In genomic region chr2:240898731-240899467, GRCh38 we compare ENCODE assay signal across 24 cellular contexts. TPM values are rescaled to one million over a fixed set of nuclear protein-coding genes. Genes with fewer than 3 reads are reported as not detected.
DNase-seq lines count a peak whose midpoint lies in the region; ATAC-seq and TF ChIP-seq lines count a peak whose summit lies in the region.
"Had no signal": no experiment of that assay in that cellular context is flagged by ENCODE, and none has a peak within 500 bp of the region (broad histone marks: within the 10 kb centered on the region; RNA-seq: fewer than 3 reads in every experiment).

No MANE protein-coding gene starts in this region.

- no peaks in the 10 kb centered on the region for H3K4me1 Mint-ChIP-seq in activated naive CD8-positive, alpha-beta T cell treated with anti-CD3 and anti-CD28 coated beads, Interleukin-2, amount 10 ng/mL, durations not matched to agents 7 days and 5 days
- peaks cover under 1% of the 10 kb centered on the region for H3K4me1 Mint-ChIP-seq in activated naive CD8-positive, alpha-beta T cell treated with anti-CD3 and anti-CD28 coated beads, Interleukin-2, amount 50 U/mL, for 24 hours
- H3K4me1 Mint-ChIP-seq in activated naive CD4-positive, alpha-beta T cell treated with anti-CD3 and anti-CD28 coated beads for 36 hours (ENCODE audit: low read depth), result no peaks in the 10 kb centered on the region
- H3K4me1 Mint-ChIP-seq: activated CD4-positive, alpha-beta T cell treated with anti-CD3 and anti-CD28 coated beads, Interleukin-2, amount 10 ng/mL, durations not matched to agents 24 days and 14 days had no signal

- peaks cover 0 to 2% of the 10 kb centered on the region in 2 donors for H3K4me1 ChIP-seq in neuronal stem cell (ENCODE audit: control insufficient read depth in 2 of 2, insufficient read depth in 1 of 2, low read depth in 1 of 2, low read length in 2 of 2)
- H3K4me1 ChIP-seq in upper lobe of right lung, result peaks cover 15% of the 10 kb centered on the region
- H3K4me1 ChIP-seq: BE2C had no signal

- DNase-seq in activated naive CD8-positive, alpha-beta T cell treated with anti-CD3 and anti-CD28 coated beads, Interleukin-2, amount 10 ng/mL, durations not matched to agents 7 days and 5 days, result no peak
- no peak for DNase-seq in activated naive CD8-positive, alpha-beta T cell treated with anti-CD3 and anti-CD28 coated beads, Interleukin-2, amount 50 U/mL, for 24 hours
- DNase-seq in left cardiac atrium, result peak; percentile 16
- no peak for DNase-seq in neuronal stem cell (ENCODE audit: low spot score)
- no peak for DNase-seq in upper lobe of right lung
- no peak for DNase-seq in activated naive CD4-positive, alpha-beta T cell treated with anti-CD3 and anti-CD28 coated beads for 36 hours
- no peak for DNase-seq in NCI-H1417 treated with DMSO at 0.1 percent for 48 hours (lab: John Stamatoyannopoulos, UW)
- DNase-seq in NCI-H1436 treated with DMSO at 0.1 percent for 48 hours (lab: John Stamatoyannopoulos, UW), result no peak
- DNase-seq: 8988T; activated CD4-positive, alpha-beta T cell treated with anti-CD3 and anti-CD28 coated beads, Interleukin-2, amount 10 ng/mL, durations not matched to agents 24 days and 14 days; activated naive CD4-positive, alpha-beta T cell; BE2C; DMS 273 treated with DMSO at 0.1 percent for 48 hours; GDM1; midbrain; MV-4-11; NCI-H2081 treated with DMSO at 0.1 percent for 48 hours; NCI-H748 treated with DMSO at 0.1 percent for 48 hours; nucleus accumbens; stimulated activated CD4-positive, alpha-beta T cell treated with anti-CD3 and anti-CD28 coated beads, Interleukin-4, amount 100 ng/mL, for 4 hours; stimulated activated CD8-positive, alpha-beta memory T cell treated with anti-CD3 and anti-CD28 coated beads, Interleukin-4, amount 100 ng/mL, for 48 hours had no signal

- no peak overlapping the region for H3K14ac ChIP-seq in neuronal stem cell (ENCODE audit: low read length)

- H2BK15ac ChIP-seq in neuronal stem cell (ENCODE audit: low read length), result peak overlapping the region; percentile 75

- WGBS in neuronal stem cell (ENCODE audit: extremely low coverage in 2 of 2, insufficient read length in 2 of 2, insufficient replicate concordance in 1 of 2), 2 donors, result no CpG with 5 or more reads among the region's 23 CpGs

- H3K27me3 ChIP-seq in neuronal stem cell (ENCODE audit: control insufficient read depth in 3 of 3, insufficient read depth in 3 of 3, low read depth in 1 of 3, low read length in 3 of 3) (peaks cover 0 to 5% (median 3%) of the 10 kb centered on the region in 3 experiments), upper lobe of right lung (no peaks in the 10 kb centered on the region)
- H3K27me3 ChIP-seq: BE2C, tibial nerve had no signal

- intact Hi-C loops in left cardiac atrium (cut with DNase I) (no loop called here), upper lobe of right lung (cut with DNase I) (no loop called here)
- intact Hi-C loops in activated naive CD4-positive, alpha-beta T cell treated with anti-CD3 and anti-CD28 coated beads for 36 hours (cut with micrococcal nuclease), result no loop called here

- no peak overlapping the region for H2BK120ac ChIP-seq in neuronal stem cell (ENCODE audit: low read depth, low read length)

- no peaks in the 10 kb centered on the region for H3K9me3 Mint-ChIP-seq in activated naive CD8-positive, alpha-beta T cell treated with anti-CD3 and anti-CD28 coated beads, Interleukin-2, amount 10 ng/mL, durations not matched to agents 7 days and 5 days
- no peaks in the 10 kb centered on the region for H3K9me3 Mint-ChIP-seq in activated naive CD8-positive, alpha-beta T cell treated with anti-CD3 and anti-CD28 coated beads, Interleukin-2, amount 50 U/mL, for 24 hours
- no peaks in the 10 kb centered on the region for H3K9me3 Mint-ChIP-seq in activated naive CD4-positive, alpha-beta T cell treated with anti-CD3 and anti-CD28 coated beads for 36 hours
- H3K9me3 Mint-ChIP-seq: activated CD4-positive, alpha-beta T cell treated with anti-CD3 and anti-CD28 coated beads, Interleukin-2, amount 10 ng/mL, durations not matched to agents 24 days and 14 days had no signal

- no peak overlapping the region for H3K4me2 ChIP-seq in neuronal stem cell (ENCODE audit: insufficient read depth, low read length, poor library complexity, severe bottlenecking)

- TF ChIP-seq CTCF in upper lobe of right lung (IDR thresholded peaks at IDR 0.05), result no peak

- H2BK12ac ChIP-seq in neuronal stem cell (ENCODE audit: low read length), result no peak overlapping the region

- CTCF ChIA-PET in activated naive CD4-positive, alpha-beta T cell treated with anti-CD3 and anti-CD28 coated beads for 36 hours (lab: Charles Lee), result no interaction called here

- no peaks in the 10 kb centered on the region for H3K79me1 ChIP-seq in neuronal stem cell (ENCODE audit: low read depth, low read length)

- no peak overlapping the region for H3K4me3 Mint-ChIP-seq in activated naive CD8-positive, alpha-beta T cell treated with anti-CD3 and anti-CD28 coated beads, Interleukin-2, amount 10 ng/mL, durations not matched to agents 7 days and 5 days
- no peak overlapping the region for H3K4me3 Mint-ChIP-seq in activated naive CD8-positive, alpha-beta T cell treated with anti-CD3 and anti-CD28 coated beads, Interleukin-2, amount 50 U/mL, for 24 hours
- H3K4me3 Mint-ChIP-seq in activated naive CD4-positive, alpha-beta T cell treated with anti-CD3 and anti-CD28 coated beads for 36 hours, result no peak overlapping the region
- H3K4me3 Mint-ChIP-seq: activated CD4-positive, alpha-beta T cell treated with anti-CD3 and anti-CD28 coated beads, Interleukin-2, amount 10 ng/mL, durations not matched to agents 24 days and 14 days had no signal

- H3K4me3 ChIP-seq in neuronal stem cell (ENCODE audit: low read length in 2 of 2) (no peak overlapping the region), upper lobe of right lung (no peak overlapping the region)
- H3K4me3 ChIP-seq: GM12878, tibial nerve had no signal

- peak overlapping the region; percentile 39 for H2BK5ac ChIP-seq in neuronal stem cell (ENCODE audit: low read length)

- no peak overlapping the region for H4K8ac ChIP-seq in neuronal stem cell (ENCODE audit: low read depth, low read length)

- H3K36me3 ChIP-seq in neuronal stem cell (replicated peaks in 1 of 2; ENCODE audit: control insufficient read depth in 2 of 2, insufficient read depth in 2 of 2, low read length in 2 of 2) (no peaks in the 10 kb centered on the region), upper lobe of right lung (no peaks in the 10 kb centered on the region)
- H3K36me3 ChIP-seq: BE2C, tibial nerve had no signal

- ATAC-seq in activated naive CD8-positive, alpha-beta T cell treated with anti-CD3 and anti-CD28 coated beads, Interleukin-2, amount 10 ng/mL, durations not matched to agents 7 days and 5 days (ENCODE audit: low read depth), result no peak
- ATAC-seq in activated naive CD8-positive, alpha-beta T cell treated with anti-CD3 and anti-CD28 coated beads, Interleukin-2, amount 50 U/mL, for 24 hours, result no peak
- peak; percentile 22 to 81 for ATAC-seq in left cardiac atrium
- ATAC-seq in upper lobe of right lung, result no peak
- ATAC-seq: GM12878 had no signal

- no peak overlapping the region for H3K23ac ChIP-seq in neuronal stem cell (ENCODE audit: low read depth, low read length, poor library complexity)

- H3K9me3 ChIP-seq in neuronal stem cell (replicated peaks in 1 of 2; ENCODE audit: control insufficient read depth in 2 of 2, insufficient read depth in 1 of 2, low read depth in 1 of 2, low read length in 2 of 2) (no peaks in the 10 kb centered on the region), upper lobe of right lung (no peaks in the 10 kb centered on the region)
- H3K9me3 ChIP-seq: BE2C had no signal

- peak overlapping the region; percentile 48 for H3K27ac Mint-ChIP-seq in activated naive CD8-positive, alpha-beta T cell treated with anti-CD3 and anti-CD28 coated beads, Interleukin-2, amount 10 ng/mL, durations not matched to agents 7 days and 5 days
- no peak overlapping the region for H3K27ac Mint-ChIP-seq in activated naive CD8-positive, alpha-beta T cell treated with anti-CD3 and anti-CD28 coated beads, Interleukin-2, amount 50 U/mL, for 24 hours
- no peak overlapping the region for H3K27ac Mint-ChIP-seq in activated naive CD4-positive, alpha-beta T cell treated with anti-CD3 and anti-CD28 coated beads for 36 hours
- H3K27ac Mint-ChIP-seq: activated CD4-positive, alpha-beta T cell treated with anti-CD3 and anti-CD28 coated beads, Interleukin-2, amount 10 ng/mL, durations not matched to agents 24 days and 14 days had no signal

- H3K27ac ChIP-seq in neuronal stem cell (replicated peaks; ENCODE audit: low read length), result no peak overlapping the region
- H3K27ac ChIP-seq in upper lobe of right lung, result peak overlapping the region; percentile 81
- H3K27ac ChIP-seq: tibial nerve had no signal

- H3K18ac ChIP-seq in neuronal stem cell (ENCODE audit: low read length), result peak overlapping the region; percentile 59

- no peak overlapping the region for H3K4ac ChIP-seq in neuronal stem cell (ENCODE audit: low read length)

- POLR2A ChIA-PET in activated naive CD8-positive, alpha-beta T cell treated with anti-CD3 and anti-CD28 coated beads, Interleukin-2, amount 10 ng/mL, durations not matched to agents 7 days and 5 days (lab: Charles Lee), result no interaction called here

- no peak overlapping the region for H2AFZ ChIP-seq in neuronal stem cell (ENCODE audit: low read length)

- H3K36me3 Mint-ChIP-seq in activated naive CD8-positive, alpha-beta T cell treated with anti-CD3 and anti-CD28 coated beads, Interleukin-2, amount 10 ng/mL, durations not matched to agents 7 days and 5 days, result no peaks in the 10 kb centered on the region
- no peaks in the 10 kb centered on the region for H3K36me3 Mint-ChIP-seq in activated naive CD8-positive, alpha-beta T cell treated with anti-CD3 and anti-CD28 coated beads, Interleukin-2, amount 50 U/mL, for 24 hours (ENCODE audit: low read depth)
- H3K36me3 Mint-ChIP-seq in activated naive CD4-positive, alpha-beta T cell treated with anti-CD3 and anti-CD28 coated beads for 36 hours (ENCODE audit: low read depth), result no peaks in the 10 kb centered on the region

- H4K91ac ChIP-seq in neuronal stem cell (ENCODE audit: low read depth, low read length, poor library complexity), result no peak overlapping the region

- H3K9ac ChIP-seq in neuronal stem cell (ENCODE audit: low read depth, low read length, poor library complexity), result no peak overlapping the region

- no peaks in the 10 kb centered on the region for H3K27me3 Mint-ChIP-seq in activated naive CD8-positive, alpha-beta T cell treated with anti-CD3 and anti-CD28 coated beads, Interleukin-2, amount 10 ng/mL, durations not matched to agents 7 days and 5 days
- H3K27me3 Mint-ChIP-seq in activated naive CD8-positive, alpha-beta T cell treated with anti-CD3 and anti-CD28 coated beads, Interleukin-2, amount 50 U/mL, for 24 hours, result peaks cover 2% of the 10 kb centered on the region
- no peaks in the 10 kb centered on the region for H3K27me3 Mint-ChIP-seq in activated naive CD4-positive, alpha-beta T cell treated with anti-CD3 and anti-CD28 coated beads for 36 hours (ENCODE audit: low read depth)
- H3K27me3 Mint-ChIP-seq: activated CD4-positive, alpha-beta T cell treated with anti-CD3 and anti-CD28 coated beads, Interleukin-2, amount 10 ng/mL, durations not matched to agents 24 days and 14 days had no signal

- peak overlapping the region; percentile 63 for H2AK5ac ChIP-seq in neuronal stem cell (ENCODE audit: low read depth, low read length)

RNA-seq across cellular contexts. Expression of gene MAB21L4, which starts 2.9 kb away (rescaled TPM):
- not detected for total RNA-seq in activated naive CD8-positive, alpha-beta T cell treated with anti-CD3 and anti-CD28 coated beads, Interleukin-2, amount 10 ng/mL, durations not matched to agents 7 days and 5 days
- total RNA-seq in left cardiac atrium, result not detected
- polyA plus RNA-seq in neuronal stem cell (2013, experiment 1 of 2), result not detected
- polyA plus RNA-seq in neuronal stem cell (2013, experiment 2 of 2), result not detected
- 22.2 TPM for total RNA-seq in upper lobe of right lung
- not detected for total RNA-seq in activated naive CD4-positive, alpha-beta T cell treated with anti-CD3 and anti-CD28 coated beads for 36 hours
- total RNA-seq: activated CD4-positive, alpha-beta T cell treated with anti-CD3 and anti-CD28 coated beads, Interleukin-2, amount 10 ng/mL, durations not matched to agents 24 days and 14 days; GM12878; tibial nerve had no signal

RNA-seq across cellular contexts. Expression of gene CROCC2, which starts 7.2 kb away (rescaled TPM):
- not detected for total RNA-seq in activated naive CD8-positive, alpha-beta T cell treated with anti-CD3 and anti-CD28 coated beads, Interleukin-2, amount 10 ng/mL, durations not matched to agents 7 days and 5 days
- total RNA-seq in left cardiac atrium (not detected), upper lobe of right lung (0.26 TPM)
- polyA plus RNA-seq in neuronal stem cell (2013, experiment 1 of 2), result not detected
- not detected for polyA plus RNA-seq in neuronal stem cell (2013, experiment 2 of 2)
- total RNA-seq in activated naive CD4-positive, alpha-beta T cell treated with anti-CD3 and anti-CD28 coated beads for 36 hours, result not detected
- total RNA-seq: activated CD4-positive, alpha-beta T cell treated with anti-CD3 and anti-CD28 coated beads, Interleukin-2, amount 10 ng/mL, durations not matched to agents 24 days and 14 days; astrocyte; GM12878 had no signal
- polyA plus RNA-seq: GM12878 had no signal

RNA-seq across cellular contexts. Expression of gene AGXT, which starts 30.3 kb away (rescaled TPM):
- not detected for total RNA-seq in activated naive CD8-positive, alpha-beta T cell treated with anti-CD3 and anti-CD28 coated beads, Interleukin-2, amount 10 ng/mL, durations not matched to agents 7 days and 5 days
- total RNA-seq in left cardiac atrium (under 1 TPM; 0.24 to 0.29 TPM), upper lobe of right lung (not detected)
- polyA plus RNA-seq in neuronal stem cell (2013, experiment 1 of 2), result not detected
- not detected for polyA plus RNA-seq in neuronal stem cell (2013, experiment 2 of 2)
- total RNA-seq in activated naive CD4-positive, alpha-beta T cell treated with anti-CD3 and anti-CD28 coated beads for 36 hours, result not detected
- total RNA-seq: activated CD4-positive, alpha-beta T cell treated with anti-CD3 and anti-CD28 coated beads, Interleukin-2, amount 10 ng/mL, durations not matched to agents 24 days and 14 days; astrocyte had no signal
- polyA plus RNA-seq: GM12878 had no signal

Comparison
In these comparisons a context has a peak if more than half of its experiments do, and no peak if none do; other contexts are left out.
1. ATAC-seq: peak in left cardiac atrium (2 of 2); none in activated naive CD8-positive, alpha-beta T cell treated with anti-CD3 and anti-CD28 coated beads, Interleukin-2, amount 10 ng/mL, durations not matched to agents 7 days and 5 days (single experiment), activated naive CD8-positive, alpha-beta T cell treated with anti-CD3 and anti-CD28 coated beads, Interleukin-2, amount 50 U/mL, for 24 hours (single experiment) and upper lobe of right lung (single experiment).
2. RNA of gene MAB21L4, which starts 2.9 kb away (total RNA-seq): 22.2 TPM in upper lobe of right lung (single experiment); not detected in activated naive CD8-positive, alpha-beta T cell treated with anti-CD3 and anti-CD28 coated beads, Interleukin-2, amount 10 ng/mL, durations not matched to agents 7 days and 5 days, not detected in left cardiac atrium and not detected in activated naive CD4-positive, alpha-beta T cell treated with anti-CD3 and anti-CD28 coated beads for 36 hours; every median in the first group is over 10 times any median in the second.